Comparison of ENCODE assay signal across 19 cellular contexts in genomic region chr2:70536517-70537060, GRCh38. TPM values are rescaled to one million over a fixed set of nuclear protein-coding genes. Genes with fewer than 3 reads are reported as not detected.
A peak's percentile ranks its signal among the peaks of the same experiment; 100 is the strongest.
DNase-seq lines count a peak whose midpoint lies in the region; ATAC-seq and TF ChIP-seq lines count a peak whose summit lies in the region.
"Had no signal": no experiment of that assay in that cellular context is flagged by ENCODE, and none has a peak within 500 bp of the region (broad histone marks: within the 10 kb centered on the region; RNA-seq: fewer than 3 reads in every experiment).

No MANE protein-coding gene starts in this region.

- H3K36me3 ChIP-seq in mammary epithelial cell (ENCODE audit: insufficient read depth, low read length) (peaks cover 3% of the 10 kb centered on the region), breast epithelium (no peaks in the 10 kb centered on the region), PC-3 (ENCODE audit: low read depth, low read length) (peaks cover 26% of the 10 kb centered on the region)

- dilution Hi-C loops in mammary epithelial cell (cut with HindIII; ENCODE audit: low sequenced_read_pairs), result no loop called here

- TF ChIP-seq CTCF in mammary epithelial cell (conservative IDR thresholded peaks at IDR 0.05 in 1 of 2, IDR thresholded peaks at IDR 0.05 in 1 of 2; ENCODE audit: extremely low read depth in 1 of 2, insufficient read depth in 1 of 2, low read depth in 1 of 2, low read length in 2 of 2), result no peak
- no peak for TF ChIP-seq CTCF in breast epithelium (IDR thresholded peaks at IDR 0.05)
- no peak for TF ChIP-seq CTCF in PC-3 (conservative IDR thresholded peaks at IDR 0.05; ENCODE audit: low read depth, low read length)

- H3K9ac ChIP-seq in mammary epithelial cell (ENCODE audit: insufficient read depth, low read length) (no peak overlapping the region), PC-3 (ENCODE audit: low read length) (no peak overlapping the region)
- H3K9ac ChIP-seq: BLaER1 treated with 17β-estradiol and CSF1 and Interleukin-3, amounts not matched to agents 10 nM and 100 nM had no signal

- H3K27me3 ChIP-seq in mammary epithelial cell (ENCODE audit: insufficient read depth, low read length) (no peaks in the 10 kb centered on the region), breast epithelium (no peaks in the 10 kb centered on the region), PC-3 (ENCODE audit: low read length) (no peaks in the 10 kb centered on the region)
- H3K27me3 ChIP-seq: BLaER1 treated with 17β-estradiol and CSF1 and Interleukin-3, amounts not matched to agents 10 nM and 100 nM had no signal

- 96% methylated on average over 3 of the region's 3 CpGs for WGBS in mammary epithelial cell (ENCODE audit: low coverage, missing lambda C conversion rate)

- POLR2A ChIA-PET in PC-3 (lab: Charles Lee; ENCODE audit: unreplicated experiment), result no interaction called here

- BruUV-seq in mammary epithelial cell (replicated peaks; lab: Mats Ljungman, UMichigan) (no TSS peak), PC-3 (replicated peaks; lab: Mats Ljungman, UMichigan) (no TSS peak)

- H3K4me2 ChIP-seq in mammary epithelial cell (ENCODE audit: insufficient read depth, low read depth, low read length) (no peak overlapping the region), PC-3 (ENCODE audit: low read length) (no peak overlapping the region)
- H3K4me2 ChIP-seq: BLaER1 treated with 17β-estradiol and CSF1 and Interleukin-3, amounts not matched to agents 10 nM and 100 nM had no signal

- H3K9me2 ChIP-seq in PC-3 (replicated peaks; ENCODE audit: low read length), result no peaks in the 10 kb centered on the region

- intact Hi-C loops in mammary epithelial cell (cut with micrococcal nuclease) (no loop called here), breast epithelium (cut with DNase I; ENCODE audit: low total_unique reads) (no loop called here), PC-3 (cut with micrococcal nuclease) (no loop called here)

- CTCF ChIA-PET in mammary epithelial cell (lab: Charles Lee; ENCODE audit: low non-redundant PET) (no interaction called here), PC-3 (lab: Charles Lee) (no interaction called here)

- H3K9me3 ChIP-seq in mammary epithelial cell (replicated peaks; ENCODE audit: insufficient read depth, low read length) (no peaks in the 10 kb centered on the region), breast epithelium (peaks cover 0 to 4% of the 10 kb centered on the region in 2 donors), PC-3 (ENCODE audit: low read length) (0 out of 2 replicates have a peak, but pooled peaks cover 14% of the 10 kb centered on the region)

- TF ChIP-seq POLR2A in breast epithelium (IDR thresholded peaks at IDR 0.05), result no peak

- H3F3A ChIP-seq in PC-3 (ENCODE audit: low read length, unreplicated experiment), result no peaks in the 10 kb centered on the region

- H3K79me2 ChIP-seq in mammary epithelial cell (ENCODE audit: insufficient read depth, low read length), result peaks cover 99% of the 10 kb centered on the region
- H3K79me2 ChIP-seq in PC-3 (ENCODE audit: low read length), result peaks cover 100% of the 10 kb centered on the region

- in situ Hi-C loops in mammary epithelial cell (cut with MboI; ENCODE audit: low sequenced_read_pairs in 2 of 2), result no loop called here

- no peak overlapping the region for H3K4me3 ChIP-seq in mammary epithelial cell (replicated peaks in 1 of 3; ENCODE audit: insufficient read depth in 1 of 3, low read depth in 2 of 3, low read length in 3 of 3)
- H3K4me3 ChIP-seq in breast epithelium, result no peak overlapping the region
- no peak overlapping the region for H3K4me3 ChIP-seq in PC-3 (ENCODE audit: low read length)
- H3K4me3 ChIP-seq: BLaER1 treated with 17β-estradiol and CSF1 and Interleukin-3, amounts not matched to agents 10 nM and 100 nM had no signal

- peak overlapping the region; percentile 45 for H3K27ac ChIP-seq in mammary epithelial cell (ENCODE audit: insufficient read depth, low read depth, low read length)
- H3K27ac ChIP-seq in breast epithelium, result no peak overlapping the region
- peak overlapping the region; percentile 39 for H3K27ac ChIP-seq in PC-3 (ENCODE audit: low read length)
- H3K27ac ChIP-seq: BLaER1 treated with 17β-estradiol and CSF1 and Interleukin-3, amounts not matched to agents 10 nM and 100 nM; RWPE1 had no signal

- H3K4me1 ChIP-seq in mammary epithelial cell (ENCODE audit: insufficient read depth, low read length), result peaks cover 14% of the 10 kb centered on the region
- H3K4me1 ChIP-seq in breast epithelium, result no peaks in the 10 kb centered on the region
- peaks cover 67% of the 10 kb centered on the region for H3K4me1 ChIP-seq in PC-3 (ENCODE audit: insufficient read depth, low read length)

- DNase-seq in mammary epithelial cell, result peak; percentile 71
- DNase-seq in breast epithelium (ENCODE audit: low spot score in 2 of 2), result no peak
- DNase-seq in PC-3, result peak; percentile 69
- DNase-seq in NCI-H2029 treated with DMSO at 0.1 percent for 48 hours (lab: John Stamatoyannopoulos, UW), result no peak
- DNase-seq in A172 (ENCODE audit: low spot score), result no peak
- DNase-seq: CD8-positive, alpha-beta memory T cell; IMR-90; NCI-H1417 treated with DMSO at 0.1 percent for 48 hours; NCI-H2081; NCI-H2227 treated with DMSO at 0.1 percent for 48 hours; NCI-H510A treated with DMSO at 0.1 percent for 48 hours; NCI-H774; OCI-M1; SIG-M5 had no signal

- H4K20me1 ChIP-seq in mammary epithelial cell (ENCODE audit: insufficient read depth, low read length) (no peaks in the 10 kb centered on the region), PC-3 (ENCODE audit: low read length) (no peaks in the 10 kb centered on the region)

- ATAC-seq in PC-3 (peak; percentile 11; the same call in 1 of the 2 replicates), esophagus mucosa (peak; percentile 58), GM18861 (IDR thresholded peaks at IDR 0.05; ENCODE audit: unreplicated experiment) (no peak)
- ATAC-seq: SK-N-SH treated with all-trans-retinoic acid at 6 μM for 48 hours had no signal

- H2AFZ ChIP-seq in mammary epithelial cell (ENCODE audit: low read depth, low read length), result no peak overlapping the region
- H2AFZ ChIP-seq in PC-3 (ENCODE audit: low read length), result no peak overlapping the region

RNA-seq across cellular contexts. Expression of gene TGFA, which starts 17.0 kb away (rescaled TPM):
- total RNA-seq in mammary epithelial cell, result 100 to 1,000 TPM in 1 of 2 donors, 10 to 100 TPM in 1; 59.2 to 126 TPM
- 82.0 TPM for polyA plus RNA-seq in mammary epithelial cell
- polyA minus RNA-seq in mammary epithelial cell, result 88.0 TPM
- 10 to 100 TPM in 1 of 3 donors, 1 to 10 TPM in 2; 1.1 to 16.1 (median 4.9) TPM for total RNA-seq in breast epithelium
- 45.0 and 54.7 TPM in 2 replicates for total RNA-seq in PC-3 (2014; rRNA removed)
- 42.6 TPM for total RNA-seq in esophagus mucosa
- 0.31 and 1.0 TPM in 2 replicates for total RNA-seq in A172 (2014; rRNA removed; shearing (Covaris generic))
- total RNA-seq: IMR-90 had no signal
- polyA plus RNA-seq: IMR-90 had no signal

Comparison
In these comparisons a context has a peak if more than half of its experiments do, and no peak if none do; other contexts are left out.
1. DNase-seq: peak in mammary epithelial cell (single experiment) and PC-3 (single experiment); none in breast epithelium (0 of 2), NCI-H2029 treated with DMSO at 0.1 percent for 48 hours (single experiment) and A172 (single experiment).
2. H3K27ac ChIP-seq: peak in mammary epithelial cell (single experiment) and PC-3 (single experiment); none in breast epithelium (0 of 2).